Comparison of ENCODE assay signal across 20 cellular contexts in the genomic region with DNA sequence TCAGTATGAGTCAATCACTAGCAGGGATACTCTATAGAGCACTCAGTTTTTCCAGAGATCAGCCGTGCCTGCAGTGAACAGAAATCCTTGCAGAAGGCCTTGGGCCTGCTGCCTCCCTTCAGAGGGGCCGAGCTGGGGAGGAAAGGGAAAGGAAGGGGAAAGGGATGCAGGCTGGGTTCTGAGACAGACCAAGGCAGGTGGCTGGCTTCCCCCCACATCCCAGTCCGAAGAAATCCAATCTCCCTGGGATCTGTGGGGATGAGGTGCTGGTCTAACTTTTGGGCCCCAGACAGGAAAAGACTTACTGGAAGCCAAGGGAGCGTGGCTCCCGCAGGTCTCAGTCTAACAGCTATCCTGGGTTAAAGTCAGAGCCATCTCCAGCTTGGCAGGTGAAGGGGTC. TPM values are rescaled to one million over a fixed set of nuclear protein-coding genes. Genes with fewer than 3 reads are reported as not detected.
DNase-seq lines count a peak whose midpoint lies in the region; ATAC-seq and TF ChIP-seq lines count a peak whose summit lies in the region.
"Had no signal": no experiment of that assay in that cellular context is flagged by ENCODE, and none has a peak within 500 bp of the region (broad histone marks: within the 10 kb centered on the region; RNA-seq: fewer than 3 reads in every experiment).

No MANE protein-coding gene starts in this region.

- H3K4me1 ChIP-seq in right atrium auricular region (peaks cover 0 to 86% of the 10 kb centered on the region in 2 donors), gastrocnemius medialis (peaks cover 89 to 92% of the 10 kb centered on the region in 2 donors), colonic mucosa (no peaks in the 10 kb centered on the region)

- H3K9me3 ChIP-seq in right atrium auricular region (no peaks in the 10 kb centered on the region), gastrocnemius medialis (no peaks in the 10 kb centered on the region), colonic mucosa (no peaks in the 10 kb centered on the region)
- H3K9me3 ChIP-seq: A549 had no signal

- TF ChIP-seq POLR2A in gastrocnemius medialis (IDR thresholded peaks at IDR 0.05), result no peak

- intact Hi-C loops in left cardiac atrium (cut with DNase I) (no loop called here), gastrocnemius medialis (cut with DNase I; ENCODE audit: low total_unique reads) (no loop called here), colonic mucosa (cut with DNase I) (no loop called here)

- H3K36me3 ChIP-seq in right atrium auricular region (peaks cover 5% of the 10 kb centered on the region), gastrocnemius medialis (no peaks in the 10 kb centered on the region), colonic mucosa (no peaks in the 10 kb centered on the region)

- no peak overlapping the region for H3K9ac ChIP-seq in colonic mucosa (ENCODE audit: low read depth in 2 of 2, low read length in 2 of 2)

- DNase-seq in right atrium auricular region (ENCODE audit: low spot score), result no peak
- DNase-seq in left cardiac atrium, result no peak
- DNase-seq in fibroblast of peridontal ligament (ENCODE audit: extremely low read depth), result peak; percentile 10
- DNase-seq in gastrocnemius medialis, result no peak
- no peak for DNase-seq in colonic mucosa
- no peak for DNase-seq in NCI-H2227 treated with DMSO at 0.1 percent for 48 hours (lab: John Stamatoyannopoulos, UW)
- no peak for DNase-seq in AG08396 (ENCODE audit: low spot score)
- no peak for DNase-seq in NCI-H1417 (lab: John Stamatoyannopoulos, UW)
- DNase-seq: C1 segment of cervical spinal cord, GDM1, HCEC 1CT, NCI-H1105 treated with DMSO at 0.1 percent for 48 hours, NCI-H187 treated with DMSO at 0.1 percent for 48 hours, NCI-H748 treated with DMSO at 0.1 percent for 48 hours, RPMI8226 had no signal

- H3K27ac ChIP-seq in right atrium auricular region, result peak overlapping the region; percentile 93 to 98
- peak overlapping the region; percentile 91 to 100 (median 98) for H3K27ac ChIP-seq in gastrocnemius medialis
- H3K27ac ChIP-seq in colonic mucosa, result no peak overlapping the region
- H3K27ac ChIP-seq: HL-60 had no signal

- TF ChIP-seq CTCF in right atrium auricular region (IDR thresholded peaks at IDR 0.05) (no peak), gastrocnemius medialis (IDR thresholded peaks at IDR 0.05 in 4 of 5, conservative IDR thresholded peaks at IDR 0.05 in 1 of 5) (no peak), colonic mucosa (IDR thresholded peaks at IDR 0.05) (no peak)

- H3K27me3 ChIP-seq in right atrium auricular region, result no peaks in the 10 kb centered on the region
- no peaks in the 10 kb centered on the region for H3K27me3 ChIP-seq in gastrocnemius medialis
- H3K27me3 ChIP-seq in colonic mucosa, result no peaks in the 10 kb centered on the region

- in situ Hi-C loops in gastrocnemius medialis (cut with MboI; ENCODE audit: low sequenced_read_pairs in 4 of 4), result no loop called here

- H3K4me3 ChIP-seq in right atrium auricular region, result peak overlapping the region in 1 of 2 donors; percentile 12
- peak overlapping the region; percentile 43 to 51 (median 48) for H3K4me3 ChIP-seq in gastrocnemius medialis
- no peak overlapping the region for H3K4me3 ChIP-seq in colonic mucosa
- H3K4me3 ChIP-seq: A549, GM12878 had no signal

- ATAC-seq in left cardiac atrium (no peak), gastrocnemius medialis (no peak)
- ATAC-seq: A549, GM12878 had no signal

RNA-seq across cellular contexts. Expression of a gene that starts 25.2 kb away (rescaled TPM):
- total RNA-seq in right atrium auricular region (100 to 1,000 TPM; 295 to 466 TPM), left cardiac atrium (100 to 1,000 TPM; 302 to 359 TPM), gastrocnemius medialis (100 to 1,000 TPM; 184 to 519 (median 364) TPM), colonic mucosa (under 1 TPM; 0.49 to 0.82 TPM)
- total RNA-seq: GM12878, LHCN-M2, NCI-H460 had no signal

RNA-seq across cellular contexts. Expression of a gene that starts 56.2 kb away (rescaled TPM):
- total RNA-seq in right atrium auricular region (1 to 10 TPM; 2.0 to 2.9 TPM), left cardiac atrium (1 to 10 TPM; 3.7 to 4.2 TPM), gastrocnemius medialis (1 to 10 TPM; 3.2 to 5.0 (median 4.1) TPM), colonic mucosa (10 to 100 TPM in 1 of 2 donors, 1 to 10 TPM in 1; 5.4 to 15.4 TPM)

Comparison
In these comparisons a context has a peak if more than half of its experiments do, and no peak if none do; other contexts are left out.
1. RNA of a gene that starts 25.2 kb away (total RNA-seq): 295 to 466 TPM in right atrium auricular region, 184 to 519 TPM in gastrocnemius medialis and 302 to 359 TPM in left cardiac atrium; 0.49 to 0.82 TPM in colonic mucosa; every median in the first group is over 100 times any median in the second.